8 cellular contexts compared by ENCODE assay signal in the genomic region with DNA sequence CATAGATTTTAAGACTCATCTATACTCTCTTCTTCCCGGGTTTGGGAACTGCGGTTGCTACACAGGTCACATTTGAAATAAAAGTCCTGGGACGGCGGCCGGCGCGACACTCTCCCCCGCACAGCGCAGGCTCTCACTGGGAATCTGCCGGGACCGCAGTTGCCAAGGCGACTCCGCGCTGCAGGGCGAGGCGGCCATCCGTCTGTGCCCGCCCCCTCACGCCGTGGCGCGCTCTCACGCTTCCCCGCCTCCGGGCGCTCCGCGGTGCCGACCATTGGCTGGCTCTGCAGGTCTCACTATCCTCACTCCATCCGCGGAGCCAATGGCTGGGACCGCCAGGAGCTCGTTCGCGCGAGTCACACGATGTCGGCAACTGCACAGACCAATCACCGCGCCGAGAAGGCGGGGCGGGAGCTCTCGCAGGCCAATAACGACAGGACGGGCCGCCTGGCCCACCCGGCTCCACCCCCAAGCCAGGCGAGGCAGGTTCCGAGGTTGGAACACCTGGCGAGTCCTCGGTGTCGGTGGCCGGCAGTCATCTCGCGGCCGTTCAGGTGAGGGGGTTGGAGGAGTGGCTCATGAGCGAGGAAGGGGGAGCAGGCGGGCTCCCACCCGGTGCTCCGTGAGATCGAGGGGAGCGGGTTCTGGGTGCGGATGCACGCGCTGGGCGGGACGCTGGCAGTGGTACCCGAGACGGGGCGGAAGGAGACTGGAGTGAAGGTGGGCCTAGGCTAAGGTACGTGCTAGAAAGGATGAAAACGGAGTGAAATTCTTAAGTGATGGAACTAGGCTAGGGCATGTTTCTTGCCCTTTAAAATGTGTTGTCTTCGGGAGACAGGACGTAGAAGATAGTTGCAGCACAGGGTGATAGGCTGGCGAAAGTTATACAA. TPM values are rescaled to one million over a fixed set of nuclear protein-coding genes. Genes with fewer than 3 reads are reported as not detected.
DNase-seq lines count a peak whose midpoint lies in the region; ATAC-seq and TF ChIP-seq lines count a peak whose summit lies in the region.

A gene (plus strand): TSS at position 459 of the 890 bp plus-strand sequence. CDS start 5,702 bp downstream, outside the sequence.

- H3K27ac Mint-ChIP-seq in activated CD4-positive, alpha-beta T cell treated with anti-CD3 and anti-CD28 coated beads for 36 hours = no peak within 1 kb of the TSS

- no peaks in the 10 kb centered on the region for H3K27me3 Mint-ChIP-seq in activated CD4-positive, alpha-beta T cell treated with anti-CD3 and anti-CD28 coated beads for 36 hours

- no peaks in the 10 kb centered on the region for H3K9me3 Mint-ChIP-seq in activated CD4-positive, alpha-beta T cell treated with anti-CD3 and anti-CD28 coated beads for 36 hours (ENCODE audit: low read depth)

- intact Hi-C loops in activated CD4-positive, alpha-beta T cell treated with anti-CD3 and anti-CD28 coated beads for 36 hours (cut with DNase I, micrococcal nuclease) = loop anchor here (1.0 to 10.0 kb wide), 5 partner anchors 72 to 1833 kb away; a partner anchor contains a TSS

- H3K27me3 ChIP-seq in BJ (ENCODE audit: control insufficient read depth, insufficient read depth, low read length) (no peaks in the 10 kb centered on the region), kidney epithelial cell (ENCODE audit: control insufficient read depth, insufficient read depth, low read length) (no peaks in the 10 kb centered on the region)

- H3K36me3 ChIP-seq in BJ (ENCODE audit: control insufficient read depth, insufficient read depth, low read length) = no peaks in the 10 kb centered on the region
- peaks cover 2% of the 10 kb centered on the region for H3K36me3 ChIP-seq in kidney epithelial cell (ENCODE audit: control insufficient read depth, insufficient read depth, low read length)

- peaks cover 41% of the 10 kb centered on the region for H3K4me1 Mint-ChIP-seq in activated CD4-positive, alpha-beta T cell treated with anti-CD3 and anti-CD28 coated beads for 36 hours

- H3K4me3 Mint-ChIP-seq in activated CD4-positive, alpha-beta T cell treated with anti-CD3 and anti-CD28 coated beads for 36 hours = no peak within 1 kb of the TSS

- DNase-seq in BJ (ENCODE audit: low read depth) (peak; percentile 94), GM19240 (ENCODE audit: insufficient read length, low spot score) (peak; percentile 64), NCI-H524 (lab: John Stamatoyannopoulos, UW) (peak; percentile 94 to 95), kidney epithelial cell (ENCODE audit: low read depth) (peak; percentile 96)
- peak; percentile 99 for DNase-seq in activated CD4-positive, alpha-beta T cell treated with anti-CD3 and anti-CD28 coated beads for 36 hours
- DNase-seq in stimulated activated CD4-positive, alpha-beta T cell treated with anti-CD3 and anti-CD28 coated beads, Interleukin-15, amount 100 ng/mL, for 48 hours (ENCODE audit: low read depth in 2 of 2) = peak; percentile 97 to 98

- POLR2A ChIA-PET in BJ (lab: Charles Lee) = interaction anchor here (0.7 kb wide), 1 partner anchor 8 kb away, joined by 3 read pairs; no protein-coding TSS in a partner anchor
- POLR2A ChIA-PET in activated CD4-positive, alpha-beta T cell treated with anti-CD3 and anti-CD28 coated beads for 36 hours (lab: Charles Lee) = interaction anchor here (0.7 to 1.0 kb wide), 3 partner anchors 11 to 215 kb away, joined by 3 to 5 read pairs (median 3); a partner anchor contains a TSS

- peak within 1 kb of the TSS; percentile 69 for H3K4me3 ChIP-seq in BJ (ENCODE audit: low read depth, low read length)
- H3K4me3 ChIP-seq in kidney epithelial cell (ENCODE audit: low read depth, low read length) = peak within 1 kb of the TSS; percentile 82

- H3K36me3 Mint-ChIP-seq in activated CD4-positive, alpha-beta T cell treated with anti-CD3 and anti-CD28 coated beads for 36 hours (ENCODE audit: low read depth) = peaks cover 25% of the 10 kb centered on the region

- CTCF ChIA-PET in BJ (lab: Yijun Ruan, JAX) = interaction anchor here (0.6 to 2.6 kb wide), 4 partner anchors 10 to 1219 kb away, joined by 3 to 10 read pairs (median 4); no protein-coding TSS in a partner anchor
- CTCF ChIA-PET in activated CD4-positive, alpha-beta T cell treated with anti-CD3 and anti-CD28 coated beads for 36 hours (lab: Charles Lee) = interaction anchor here (0.6 to 1.2 kb wide), 8 partner anchors 15 to 215 kb away, joined by 3 to 6 read pairs (median 4); a partner anchor contains a TSS

- peak within 1 kb of the TSS; percentile 89 for H3K27ac ChIP-seq in cingulate gyrus (ENCODE audit: low read depth, low read length)

- ATAC-seq in HG03457 (IDR thresholded peaks at IDR 0.05; ENCODE audit: unreplicated experiment) = peak; percentile 99
- ATAC-seq in activated CD4-positive, alpha-beta T cell treated with anti-CD3 and anti-CD28 coated beads for 36 hours = peak; percentile 98

- TF ChIP-seq CTCF in BJ (IDR thresholded peaks at IDR 0.05; ENCODE audit: insufficient read depth, low read depth, low read length) (no peak), kidney epithelial cell (IDR thresholded peaks at IDR 0.05; ENCODE audit: insufficient read depth, low read length, poor library complexity, severe bottlenecking) (no peak)

RNA-seq across cellular contexts. Expression of the gene that starts here (rescaled TPM):
- polyA plus RNA-seq in BJ (2011; rRNA removed) = 14.9 and 25.0 TPM in 2 replicates
- 5.3 and 5.8 TPM in 2 replicates for polyA minus RNA-seq in BJ (2011; rRNA and poly(A)+ RNA removed)
- 10 to 100 TPM; 48.4 to 50.7 TPM for total RNA-seq in activated CD4-positive, alpha-beta T cell treated with anti-CD3 and anti-CD28 coated beads for 36 hours
- total RNA-seq in kidney epithelial cell = 192 and 228 TPM in 2 replicates

Comparison
In these comparisons a context has a peak if more than half of its experiments do, and no peak if none do; other contexts are left out.
1. Peak in every context shown above with its lines: DNase-seq, ATAC-seq, H3K4me3 ChIP-seq and H3K27ac ChIP-seq.